ENCODE assay signal across 8 cellular contexts in the genomic region with DNA sequence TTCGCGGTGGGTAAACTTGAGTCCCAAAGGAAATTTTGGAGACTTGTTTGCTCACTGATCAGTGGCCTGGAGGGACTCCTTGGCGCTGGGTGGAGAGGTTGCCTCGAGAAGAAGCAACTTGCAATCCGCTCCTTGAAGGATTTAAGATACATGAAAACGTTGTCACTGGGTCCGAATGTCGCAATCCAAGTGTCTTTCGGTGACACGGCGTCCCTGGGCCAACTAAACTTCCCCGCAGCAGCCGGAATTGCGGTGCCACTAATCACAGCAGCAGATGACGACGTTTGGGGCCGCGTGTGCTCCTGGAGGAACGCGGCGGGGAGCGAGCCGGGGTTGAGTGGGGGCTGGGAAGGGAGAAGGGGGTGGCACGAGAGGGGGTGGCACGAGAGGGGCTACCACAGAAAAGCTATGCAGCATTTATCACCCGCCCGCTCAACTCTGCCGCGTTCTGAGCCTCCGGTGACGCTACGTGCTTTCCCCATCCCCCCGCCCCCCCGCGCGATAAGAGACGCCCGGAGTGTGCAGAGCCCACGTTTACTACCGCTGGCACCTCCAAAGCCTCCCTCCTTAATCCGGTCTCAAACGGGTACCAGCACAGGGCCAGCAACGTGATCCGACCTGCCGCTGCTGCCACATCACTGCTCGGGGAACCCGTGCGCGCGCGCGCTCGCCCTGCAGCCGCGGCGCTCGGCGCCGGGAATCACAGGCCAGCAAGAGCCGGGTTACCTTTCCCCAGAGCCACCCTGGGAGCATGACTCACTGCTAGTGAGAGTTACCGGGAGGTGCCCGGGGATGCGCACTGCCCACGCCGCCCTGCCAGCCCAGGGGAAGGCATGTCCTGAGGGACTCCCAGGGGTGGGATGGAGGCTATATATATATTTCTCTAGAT. TPM values are rescaled to one million over a fixed set of nuclear protein-coding genes. Genes with fewer than 3 reads are reported as not detected.
DNase-seq lines count a peak whose midpoint lies in the region; ATAC-seq and TF ChIP-seq lines count a peak whose summit lies in the region.

No MANE protein-coding gene starts in this region.

- no peaks in the 10 kb centered on the region for H3K36me3 Mint-ChIP-seq in osteocyte (ENCODE audit: unreplicated experiment)

- peak overlapping the region; percentile 81 for H3K27ac Mint-ChIP-seq in osteocyte (ENCODE audit: unreplicated experiment)

- H3K4me3 ChIP-seq in BE2C (ENCODE audit: low read depth, low read length): peak overlapping the region; percentile 78
- peak overlapping the region; percentile 87 for H3K4me3 ChIP-seq in PC-9
- H3K4me3 ChIP-seq in left ventricle myocardium inferior: peak overlapping the region; percentile 70

- H3F3A ChIP-seq in PC-9 (ENCODE audit: insufficient read depth, low read depth): peaks cover 61% of the 10 kb centered on the region

- intact Hi-C loops in PC-9 (cut with micrococcal nuclease; ENCODE audit: unreplicated experiment) (loop anchor here (1.0 to 2.0 kb wide), 6 partner anchors 11 to 193 kb away; a partner anchor contains a TSS), left ventricle myocardium inferior (cut with micrococcal nuclease) (loop anchor here (10.0 kb wide), 1 partner anchor 69 kb away; a partner anchor contains a TSS)

- no peaks in the 10 kb centered on the region for H4K20me1 ChIP-seq in PC-9 (ENCODE audit: insufficient read depth)

- peak overlapping the region; percentile 99 for H3K4me2 ChIP-seq in PC-9

- no peaks in the 10 kb centered on the region for H3K9me3 Mint-ChIP-seq in osteocyte (ENCODE audit: unreplicated experiment)

- H3K27me3 ChIP-seq in BE2C (peaks cover 79% of the 10 kb centered on the region), PC-9 (ENCODE audit: insufficient read depth, low read depth) (no peaks in the 10 kb centered on the region), left ventricle myocardium inferior (ENCODE audit: low read depth) (no peaks in the 10 kb centered on the region)

- H3K36me3 ChIP-seq in BE2C: no peaks in the 10 kb centered on the region
- H3K36me3 ChIP-seq in PC-9 (ENCODE audit: low read depth): peaks cover 11% of the 10 kb centered on the region; the same call in 1 of the 2 replicates
- no peaks in the 10 kb centered on the region for H3K36me3 ChIP-seq in left ventricle myocardium inferior

- H3K27me3 Mint-ChIP-seq in osteocyte (ENCODE audit: unreplicated experiment): peaks cover 43% of the 10 kb centered on the region

- POLR2A ChIA-PET in PC-9 (lab: Charles Lee; ENCODE audit: unreplicated experiment): interaction anchor here (0.6 to 0.8 kb wide), 6 partner anchors 12 to 885 kb away, joined by 3 to 15 read pairs (median 5); no protein-coding TSS in a partner anchor

- peak overlapping the region; percentile 93 for H3K4me3 Mint-ChIP-seq in osteocyte (ENCODE audit: unreplicated experiment)

- TSS peak; percentile 64 for BruUV-seq in PC-9 (replicated peaks; lab: Mats Ljungman, UMichigan)

- no peak for TF ChIP-seq CTCF in BE2C (IDR thresholded peaks at IDR 0.05; ENCODE audit: low read depth, low read length)
- TF ChIP-seq CTCF in PC-9 (conservative IDR thresholded peaks at IDR 0.05): no peak
- no peak for TF ChIP-seq CTCF in left ventricle myocardium inferior (IDR thresholded peaks at IDR 0.05; ENCODE audit: borderline replicate concordance)
- no peak for TF ChIP-seq CTCF in osteocyte (IDR thresholded peaks at IDR 0.05)

- H3K4me1 Mint-ChIP-seq in osteocyte (ENCODE audit: unreplicated experiment): peaks cover 29% of the 10 kb centered on the region

- H3K9me3 ChIP-seq in BE2C (no peaks in the 10 kb centered on the region), PC-9 (ENCODE audit: insufficient read depth, low read depth) (no peaks in the 10 kb centered on the region), left ventricle myocardium inferior (replicated peaks) (no peaks in the 10 kb centered on the region)

- peak overlapping the region; percentile 96 for H2AFZ ChIP-seq in PC-9

- H3K79me2 ChIP-seq in PC-9 (ENCODE audit: low read depth): peaks cover 52% of the 10 kb centered on the region

- H3K9me2 ChIP-seq in PC-9 (ENCODE audit: insufficient read depth): no peaks in the 10 kb centered on the region

- CTCF ChIA-PET in PC-9 (lab: Charles Lee): interaction anchor here (1.6 kb wide), 1 partner anchor 121 kb away, joined by 5 read pairs; no protein-coding TSS in a partner anchor

- DNase-seq in BE2C (peak; percentile 82), PC-9 (peak; percentile 88 to 92), left ventricle myocardium inferior (peak; percentile 76), osteocyte (ENCODE audit: extremely low spot score, unreplicated experiment) (peak; percentile 87)

- peak; percentile 34 for ATAC-seq in GM18909 (IDR thresholded peaks at IDR 0.05; ENCODE audit: poor library complexity, unreplicated experiment)
- ATAC-seq in HG03460 (IDR thresholded peaks at IDR 0.05; ENCODE audit: unreplicated experiment): peak; percentile 26
- ATAC-seq in HG03457 (IDR thresholded peaks at IDR 0.05; ENCODE audit: unreplicated experiment): no peak

- peak overlapping the region; percentile 97 for H3K27ac ChIP-seq in PC-9
- peak overlapping the region; percentile 98 for H3K27ac ChIP-seq in angular gyrus (ENCODE audit: low read depth, low read length)
- H3K27ac ChIP-seq in left ventricle myocardium inferior (replicated peaks): peak overlapping the region; percentile 94

- no peaks in the 10 kb centered on the region for H3K4me1 ChIP-seq in BE2C
- H3K4me1 ChIP-seq in PC-9 (replicated peaks; ENCODE audit: insufficient read depth): peaks cover 35% of the 10 kb centered on the region
- peaks cover 55% of the 10 kb centered on the region for H3K4me1 ChIP-seq in left ventricle myocardium inferior

RNA-seq across cellular contexts. Expression of a gene that starts 0.9 kb away (rescaled TPM):
- 0.45 TPM for polyA plus RNA-seq in BE2C (2012; ENCODE audit: insufficient read depth, insufficient read length, low read depth)
- total RNA-seq in PC-9 (2021): 30.0 and 57.1 TPM in 2 replicates
- total RNA-seq in left ventricle myocardium inferior: 33.4 TPM
- total RNA-seq in osteocyte: 1.1 and 1.4 TPM in 2 replicates

Comparison
In these comparisons a context has a peak if more than half of its experiments do, and no peak if none do; other contexts are left out.
1. RNA of a gene that starts 0.9 kb away (total RNA-seq): 30.0 to 57.1 TPM in PC-9 and 33.4 TPM in left ventricle myocardium inferior (single experiment); 1.1 to 1.4 TPM in osteocyte; every median in the first group is over 10 times any median in the second.
2. Peak in every context shown above with its lines, with median percentiles within 50 percentile points of each other: DNase-seq, H3K4me3 ChIP-seq and H3K27ac ChIP-seq.